In the genomic region with DNA sequence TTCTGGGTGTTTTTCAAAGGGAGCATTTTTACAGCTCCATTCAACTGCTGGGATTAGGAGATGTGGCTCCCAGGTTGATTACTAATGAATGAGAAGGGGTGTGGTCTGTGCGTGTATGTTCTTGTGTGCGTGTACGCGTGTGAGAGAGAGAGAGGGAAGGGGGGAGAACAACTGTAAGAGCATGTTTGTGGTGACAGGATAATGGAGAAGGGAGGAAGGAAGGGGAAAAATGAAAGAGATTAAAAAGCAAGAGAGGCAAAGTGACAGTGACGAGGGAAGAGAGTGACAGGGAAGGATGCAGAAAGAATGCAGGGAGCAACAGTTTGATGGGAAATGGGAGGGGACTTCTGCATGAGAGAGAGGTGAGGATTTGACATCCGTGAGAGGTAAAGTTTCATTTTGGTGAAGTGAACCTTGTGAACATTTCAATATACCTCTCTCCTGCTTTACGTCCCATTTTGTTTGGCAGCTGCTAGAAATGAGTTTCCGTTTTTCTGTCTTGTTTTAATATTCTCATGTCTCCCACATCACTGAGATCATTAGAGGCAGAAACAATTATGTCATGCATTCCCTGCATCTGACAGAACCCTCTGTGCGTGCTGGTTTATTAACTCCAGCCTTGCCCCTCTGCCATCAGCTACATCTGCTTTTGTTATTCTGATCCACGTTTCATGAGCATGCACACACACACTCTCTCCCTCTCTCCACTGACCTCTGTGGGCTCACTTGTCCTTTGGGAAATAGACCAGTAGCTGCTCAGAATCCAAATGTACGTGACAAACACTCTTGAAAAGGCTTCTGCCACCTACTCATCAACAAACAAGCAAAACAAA, we compare ENCODE assay signal across 8 cellular contexts.
DNase-seq lines count a peak whose midpoint lies in the region; ATAC-seq and TF ChIP-seq lines count a peak whose summit lies in the region.

No MANE protein-coding gene starts in this region.

- intact Hi-C loops in esophagus squamous epithelium (cut with DNase I): no loop called here

- peak overlapping the region; percentile 88 to 96 (median 94) for H3K27ac ChIP-seq in esophagus squamous epithelium

- H3K27me3 ChIP-seq in esophagus squamous epithelium: no peaks in the 10 kb centered on the region

- ATAC-seq in GM19395 (IDR thresholded peaks at IDR 0.05; ENCODE audit: unreplicated experiment): peak; percentile 4
- ATAC-seq in HG03442 (IDR thresholded peaks at IDR 0.05; ENCODE audit: unreplicated experiment): no peak
- no peak for ATAC-seq in GM18511 (IDR thresholded peaks at IDR 0.05; ENCODE audit: unreplicated experiment)

- peak overlapping the region; percentile 62 to 80 (median 70) for H3K4me3 ChIP-seq in esophagus squamous epithelium

- TF ChIP-seq CTCF in esophagus squamous epithelium (IDR thresholded peaks at IDR 0.05): no peak

- DNase-seq in A172 (ENCODE audit: low spot score) (peak; percentile 51), SW480 (ENCODE audit: low spot score) (peak; percentile 91), esophagus squamous epithelium (lab: John Stamatoyannopoulos, UW) (no peak), non-pigmented ciliary epithelial cell (ENCODE audit: low read depth) (peak; percentile 52), GOT3 (lab: John Stamatoyannopoulos, UW) (no peak)

- H3K9me3 ChIP-seq in esophagus squamous epithelium: no peaks in the 10 kb centered on the region

- H3K36me3 ChIP-seq in esophagus squamous epithelium: no peaks in the 10 kb centered on the region

- peaks cover 10 to 29% (median 11%) of the 10 kb centered on the region in 3 donors for H3K4me1 ChIP-seq in esophagus squamous epithelium

- WGBS in esophagus squamous epithelium, 2 donors: 5 to 6% methylated on average over 11 of the region's 11 CpGs

- TF ChIP-seq POLR2A in esophagus squamous epithelium (IDR thresholded peaks at IDR 0.05): no peak

Comparison
In these comparisons a context has a peak if more than half of its experiments do, and no peak if none do; other contexts are left out.
1. DNase-seq: peak in A172 (single experiment), SW480 (single experiment) and non-pigmented ciliary epithelial cell (single experiment); none in esophagus squamous epithelium (single experiment) and GOT3 (single experiment).